In the genomic region with DNA sequence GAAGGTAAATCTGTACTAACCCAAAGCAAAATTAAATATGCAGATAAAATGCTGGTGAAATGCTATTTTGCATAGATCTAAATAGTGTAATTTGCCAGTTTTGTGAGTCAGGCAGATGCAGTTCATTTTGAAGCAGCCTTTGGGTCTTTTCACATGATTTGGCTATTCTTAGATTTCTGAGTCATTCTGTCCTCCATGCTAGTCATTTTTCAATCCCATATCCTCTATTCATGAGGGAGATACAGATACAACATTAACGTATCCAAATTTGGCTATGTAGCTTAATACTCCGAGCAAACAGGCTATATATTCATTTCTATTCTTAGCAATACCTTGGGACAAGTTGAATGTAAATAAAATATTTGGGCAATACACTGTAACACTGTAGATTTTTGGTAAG, we compare ENCODE assay signal across 14 cellular contexts.
DNase-seq lines count a peak whose midpoint lies in the region; ATAC-seq and TF ChIP-seq lines count a peak whose summit lies in the region.
"Had no signal": no experiment of that assay in that cellular context is flagged by ENCODE, and none has a peak within 500 bp of the region (broad histone marks: within the 10 kb centered on the region; RNA-seq: fewer than 3 reads in every experiment).

No MANE protein-coding gene starts in this region.

- 40% methylated on average over 2 of the region's 2 CpGs for WGBS in SK-N-SH (ENCODE audit: low lambda C conversion rate)

- H2AFZ ChIP-seq in SK-N-SH (ENCODE audit: low read depth) (peak overlapping the region; percentile 73), fibroblast of lung (ENCODE audit: low read length) (no peak overlapping the region), MM.1S (ENCODE audit: low read length) (no peak overlapping the region)

- H3K9me3 ChIP-seq in SK-N-SH (no peaks in the 10 kb centered on the region), fibroblast of lung (ENCODE audit: control insufficient read depth, insufficient read depth, low read depth, low read length) (no peaks in the 10 kb centered on the region), MM.1S (replicated peaks; ENCODE audit: insufficient read depth, low read length) (no peaks in the 10 kb centered on the region)

- intact Hi-C loops in activated CD4-positive, alpha-beta memory T cell treated with anti-CD3 and anti-CD28 coated beads for 36 hours (cut with micrococcal nuclease): no loop called here

- H3K4me2 ChIP-seq in SK-N-SH (peak overlapping the region; percentile 36; the same call in 1 of the 2 replicates), fibroblast of lung (ENCODE audit: extremely low read depth, insufficient read depth, low read length) (peak overlapping the region; percentile 2), MM.1S (ENCODE audit: low read depth, low read length) (no peak overlapping the region)

- H3K27me3 ChIP-seq in SK-N-SH (ENCODE audit: insufficient read depth) (no peaks in the 10 kb centered on the region), fibroblast of lung (ENCODE audit: control insufficient read depth, insufficient read depth, low read length) (no peaks in the 10 kb centered on the region), MM.1S (replicated peaks; ENCODE audit: insufficient read depth, low read length) (no peaks in the 10 kb centered on the region)

- no peak for ATAC-seq in activated CD4-positive, CD25-positive, alpha-beta regulatory T cell treated with anti-CD3 and anti-CD28 coated beads, Interleukin-2, amount 50 U/mL, for 24 hours
- ATAC-seq: left colon; stimulated activated effector memory CD8-positive, alpha-beta T cell treated with anti-CD3 and anti-CD28 coated beads, Interleukin-12 subunit alpha, Interleukin-12 subunit beta, amount 100 ng/mL, for 72 hours had no signal

- no peak for TF ChIP-seq RAD21 in SK-N-SH (IDR thresholded peaks at IDR 0.05; ENCODE audit: low read length)

- H3K9me2 ChIP-seq in SK-N-SH: no peaks in the 10 kb centered on the region
- no peaks in the 10 kb centered on the region for H3K9me2 ChIP-seq in MM.1S (replicated peaks; ENCODE audit: insufficient read depth, low read length)

- H3F3A ChIP-seq in SK-N-SH (replicated peaks; ENCODE audit: insufficient read depth): peaks cover 4% of the 10 kb centered on the region
- no peaks in the 10 kb centered on the region for H3F3A ChIP-seq in MM.1S (ENCODE audit: insufficient read depth, low read length)

- no peaks in the 10 kb centered on the region for H3K27me3 Mint-ChIP-seq in activated CD4-positive, alpha-beta memory T cell treated with anti-CD3 and anti-CD28 coated beads for 36 hours
- H3K27me3 Mint-ChIP-seq: central memory CD8-positive, alpha-beta T cell had no signal

- no peaks in the 10 kb centered on the region for H4K20me1 ChIP-seq in SK-N-SH (ENCODE audit: insufficient read depth)
- H4K20me1 ChIP-seq in fibroblast of lung (ENCODE audit: control insufficient read depth, extremely low read depth, insufficient read depth, low read length): no peaks in the 10 kb centered on the region
- no peaks in the 10 kb centered on the region for H4K20me1 ChIP-seq in MM.1S (ENCODE audit: insufficient read depth, low read length)

- POLR2A ChIA-PET in SK-N-SH (lab: Yijun Ruan, JAX): no interaction called here
- POLR2A ChIA-PET in activated CD4-positive, alpha-beta memory T cell treated with anti-CD3 and anti-CD28 coated beads for 36 hours (lab: Charles Lee): no interaction called here

- H3K79me2 ChIP-seq in SK-N-SH (ENCODE audit: insufficient read depth) (no peaks in the 10 kb centered on the region), fibroblast of lung (ENCODE audit: control insufficient read depth, insufficient read depth, low read length) (no peaks in the 10 kb centered on the region), MM.1S (ENCODE audit: low read length) (no peaks in the 10 kb centered on the region)

- no peak overlapping the region for H3K4me3 Mint-ChIP-seq in activated CD4-positive, alpha-beta memory T cell treated with anti-CD3 and anti-CD28 coated beads for 36 hours
- H3K4me3 Mint-ChIP-seq: central memory CD8-positive, alpha-beta T cell; stimulated activated effector memory CD8-positive, alpha-beta T cell treated with anti-CD3 and anti-CD28 coated beads, Interleukin-12 subunit alpha, Interleukin-12 subunit beta, amount 100 ng/mL, for 72 hours had no signal

- H3K27ac ChIP-seq in SK-N-SH (ENCODE audit: low read depth in 2 of 2, low read length in 1 of 2): peak overlapping the region in 1 of 2 experiments; percentile 83; a peak in 3 of 4 replicates
- no peak overlapping the region for H3K27ac ChIP-seq in fibroblast of lung (ENCODE audit: insufficient read depth, low read length)
- no peak overlapping the region for H3K27ac ChIP-seq in MM.1S (ENCODE audit: low read length)
- H3K27ac ChIP-seq: WERI-Rb-1 had no signal

- TF ChIP-seq EP300 in SK-N-SH (IDR thresholded peaks at IDR 0.05; ENCODE audit: borderline replicate concordance in 1 of 2, low read depth in 1 of 2, low read length in 1 of 2): no peak

- no peak for TF ChIP-seq CTCF in GM13976 (IDR thresholded peaks at IDR 0.05; ENCODE audit: borderline replicate concordance, control extremely low read depth, extremely low read depth, insufficient read depth, missing control alignments)
- no peak for TF ChIP-seq CTCF in SK-N-SH (IDR thresholded peaks at IDR 0.05)
- TF ChIP-seq CTCF in fibroblast of lung (conservative IDR thresholded peaks at IDR 0.05 in 1 of 2, IDR thresholded peaks at IDR 0.05 in 1 of 2; ENCODE audit: low read depth in 1 of 2, low read length in 2 of 2): no peak
- TF ChIP-seq CTCF in MM.1S (IDR thresholded peaks at IDR 0.05; ENCODE audit: low read length): no peak

- peak; percentile 53 for DNase-seq in GM13976 (ENCODE audit: low spot score)
- DNase-seq in SK-N-SH: no peak
- peak; percentile 74 to 82 for DNase-seq in fibroblast of lung (ENCODE audit: low read depth in 2 of 2)
- DNase-seq in stromal cell of bone marrow (ENCODE audit: low read depth): peak; percentile 84
- DNase-seq in MM.1S: no peak
- no peak for DNase-seq in activated CD4-positive, alpha-beta memory T cell treated with anti-CD3 and anti-CD28 coated beads for 36 hours
- DNase-seq in Kasumi-1 (lab: John Stamatoyannopoulos, UW): no peak
- DNase-seq: Calu3, left colon, NCI-H2171 treated with DMSO at 0.1 percent for 48 hours, WERI-Rb-1 had no signal

- in situ Hi-C loops in GM13976 (cut with MboI; ENCODE audit: low sequenced_read_pairs, unreplicated experiment): no loop called here

- CTCF ChIA-PET in SK-N-SH (lab: Yijun Ruan, JAX): no interaction called here
- CTCF ChIA-PET in activated CD4-positive, alpha-beta memory T cell treated with anti-CD3 and anti-CD28 coated beads for 36 hours (lab: Charles Lee): no interaction called here

- no peaks in the 10 kb centered on the region for H3K4me1 Mint-ChIP-seq in activated CD4-positive, alpha-beta memory T cell treated with anti-CD3 and anti-CD28 coated beads for 36 hours (ENCODE audit: low read depth)
- H3K4me1 Mint-ChIP-seq: central memory CD8-positive, alpha-beta T cell; stimulated activated effector memory CD8-positive, alpha-beta T cell treated with anti-CD3 and anti-CD28 coated beads, Interleukin-12 subunit alpha, Interleukin-12 subunit beta, amount 100 ng/mL, for 72 hours had no signal

- H3K4me3 ChIP-seq in SK-N-SH (ENCODE audit: low read depth in 2 of 2, low read length in 1 of 2): no peak overlapping the region
- no peak overlapping the region for H3K4me3 ChIP-seq in fibroblast of lung (replicated peaks in 1 of 4; ENCODE audit: control extremely low read depth in 1 of 4, insufficient read depth in 1 of 4, low read depth in 3 of 4, low read length in 4 of 4)
- H3K4me3 ChIP-seq in MM.1S (ENCODE audit: low read length): no peak overlapping the region

- H3K4me1 ChIP-seq in SK-N-SH (ENCODE audit: control insufficient read depth in 1 of 2, insufficient read depth in 2 of 2, low read depth in 1 of 2, low read length in 1 of 2) (peaks cover 0 to 4% of the 10 kb centered on the region in 2 experiments; a peak in 2 of 4 replicates), fibroblast of lung (ENCODE audit: control insufficient read depth, extremely low read depth, insufficient read depth, low read length) (no peaks in the 10 kb centered on the region), MM.1S (ENCODE audit: low read length) (no peaks in the 10 kb centered on the region)

- no peaks in the 10 kb centered on the region for H3K36me3 Mint-ChIP-seq in activated CD4-positive, alpha-beta memory T cell treated with anti-CD3 and anti-CD28 coated beads for 36 hours
- H3K36me3 Mint-ChIP-seq: stimulated activated effector memory CD8-positive, alpha-beta T cell treated with anti-CD3 and anti-CD28 coated beads, Interleukin-12 subunit alpha, Interleukin-12 subunit beta, amount 100 ng/mL, for 72 hours had no signal

- H3K9ac ChIP-seq in SK-N-SH: no peak overlapping the region
- no peak overlapping the region for H3K9ac ChIP-seq in fibroblast of lung (ENCODE audit: insufficient read depth, low read length)
- no peak overlapping the region for H3K9ac ChIP-seq in MM.1S (ENCODE audit: low read length)

- H3K27ac Mint-ChIP-seq in activated CD4-positive, alpha-beta memory T cell treated with anti-CD3 and anti-CD28 coated beads for 36 hours: no peak overlapping the region
- H3K27ac Mint-ChIP-seq: stimulated activated effector memory CD8-positive, alpha-beta T cell treated with anti-CD3 and anti-CD28 coated beads, Interleukin-12 subunit alpha, Interleukin-12 subunit beta, amount 100 ng/mL, for 72 hours had no signal

- peaks cover 2% of the 10 kb centered on the region for H3K9me3 Mint-ChIP-seq in activated CD4-positive, alpha-beta memory T cell treated with anti-CD3 and anti-CD28 coated beads for 36 hours
- H3K9me3 Mint-ChIP-seq: central memory CD8-positive, alpha-beta T cell had no signal

- H3K36me3 ChIP-seq in SK-N-SH (replicated peaks in 1 of 2; ENCODE audit: control insufficient read depth in 1 of 2, insufficient read depth in 2 of 2, low read length in 1 of 2): no peaks in the 10 kb centered on the region
- no peaks in the 10 kb centered on the region for H3K36me3 ChIP-seq in fibroblast of lung (ENCODE audit: control insufficient read depth, insufficient read depth, low read length)
- no peaks in the 10 kb centered on the region for H3K36me3 ChIP-seq in MM.1S (replicated peaks; ENCODE audit: insufficient read depth, low read length)
- H3K36me3 ChIP-seq: WERI-Rb-1 had no signal

Comparison
In these comparisons a context has a peak if more than half of its experiments do, and no peak if none do; other contexts are left out.
1. DNase-seq: peak in GM13976 (single experiment), fibroblast of lung (2 of 2) and stromal cell of bone marrow (single experiment); none in SK-N-SH (single experiment), MM.1S (single experiment), activated CD4-positive, alpha-beta memory T cell treated with anti-CD3 and anti-CD28 coated beads for 36 hours (single experiment) and Kasumi-1 (0 of 2).